8 cellular contexts compared by ENCODE assay signal in the genomic region with DNA sequence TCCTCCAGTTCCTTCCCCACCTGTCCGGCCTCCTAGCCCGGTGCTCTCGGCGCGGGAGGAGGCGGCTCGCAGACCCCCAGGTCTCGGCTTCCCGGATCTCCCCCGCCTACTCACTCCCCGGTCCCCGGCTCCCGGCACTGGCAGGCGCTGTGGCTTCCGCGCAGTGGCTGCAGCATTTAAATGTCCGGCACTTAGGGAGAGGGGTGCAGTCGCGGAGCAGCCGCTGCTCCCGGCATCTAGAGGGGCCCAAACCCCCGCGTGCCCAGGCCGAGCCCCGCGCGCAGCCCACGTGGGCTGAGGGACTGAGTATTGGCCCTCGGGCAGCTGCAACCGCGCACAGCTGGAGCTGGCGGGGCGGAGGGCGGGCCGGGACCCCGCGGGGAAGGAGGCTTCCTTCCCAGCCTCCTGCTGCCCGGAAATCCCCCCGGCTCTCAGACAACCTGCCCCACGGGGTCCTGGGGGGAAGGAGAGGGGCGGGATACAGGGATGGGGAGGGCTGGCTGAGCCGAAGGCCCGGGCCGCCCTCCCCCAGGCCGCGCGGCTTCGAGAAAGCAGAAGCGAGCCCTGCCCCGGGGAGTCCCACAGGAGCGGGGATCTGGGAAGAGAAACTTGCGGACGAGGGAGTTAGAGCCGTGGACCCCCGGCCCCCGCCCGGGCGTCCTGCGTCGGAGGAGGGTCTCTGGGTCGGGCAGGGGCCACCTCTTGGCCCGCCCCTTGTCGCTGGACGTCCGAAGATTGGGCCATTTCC. TPM values are rescaled to one million over a fixed set of nuclear protein-coding genes. Genes with fewer than 3 reads are reported as not detected.
A peak's percentile ranks its signal among the peaks of the same experiment; 100 is the strongest.
DNase-seq lines count a peak whose midpoint lies in the region; ATAC-seq and TF ChIP-seq lines count a peak whose summit lies in the region.

No MANE protein-coding gene starts in this region.

- no peak for TF ChIP-seq EP300 in suprapubic skin (IDR thresholded peaks at IDR 0.05)

- H3K27me3 ChIP-seq in BJ (ENCODE audit: control insufficient read depth, insufficient read depth, low read length), result peaks cover 35% of the 10 kb centered on the region
- peaks cover 33% of the 10 kb centered on the region for H3K27me3 ChIP-seq in HUES48 (ENCODE audit: control insufficient read depth, insufficient read depth, low read length)
- H3K27me3 ChIP-seq in adipocyte (replicated peaks; ENCODE audit: control insufficient read depth, insufficient read depth, low read length), result peaks cover 51% of the 10 kb centered on the region
- H3K27me3 ChIP-seq in suprapubic skin, result peaks cover 82% of the 10 kb centered on the region

- H3K4me1 ChIP-seq in HUES48 (ENCODE audit: control insufficient read depth, insufficient read depth, low read length), result no peaks in the 10 kb centered on the region
- peaks cover 2% of the 10 kb centered on the region for H3K4me1 ChIP-seq in adipocyte (ENCODE audit: control insufficient read depth, insufficient read depth, low read length)
- H3K4me1 ChIP-seq in suprapubic skin, result peaks cover 25% of the 10 kb centered on the region

- no peak for TF ChIP-seq POLR2A in suprapubic skin (IDR thresholded peaks at IDR 0.05)

- H3K27ac ChIP-seq in HUES48 (ENCODE audit: low read depth, low read length), result peak overlapping the region; percentile 78
- H3K27ac ChIP-seq in suprapubic skin, result no peak overlapping the region

- no peak for ATAC-seq in GM19035 (IDR thresholded peaks at IDR 0.05; ENCODE audit: unreplicated experiment)
- no peak for ATAC-seq in HG03097 (IDR thresholded peaks at IDR 0.05; ENCODE audit: low FRiP score, unreplicated experiment)

- CTCF ChIA-PET in BJ (lab: Yijun Ruan, JAX), result interaction anchor here (1.4 to 8.1 kb wide), 2 partner anchors 13 to 16 kb away, joined by 8 to 97 read pairs; no protein-coding TSS in a partner anchor

- H3K4me3 ChIP-seq in BJ (ENCODE audit: low read depth, low read length), result peak overlapping the region; percentile 38
- H3K4me3 ChIP-seq in HUES48 (ENCODE audit: low read depth, low read length), result peak overlapping the region; percentile 75
- peak overlapping the region; percentile 56 for H3K4me3 ChIP-seq in adipocyte (ENCODE audit: low read length)
- H3K4me3 ChIP-seq in suprapubic skin, result peak overlapping the region; percentile 60

- DNase-seq in BJ (ENCODE audit: low read depth) (no peak), adipocyte (ENCODE audit: low read depth) (peak; percentile 30), iPS-NIHi7 (ENCODE audit: extremely low spot score) (peak; percentile 60), suprapubic skin (ENCODE audit: low spot score in 2 of 2) (no peak)
- no peak for DNase-seq in effector CD4-positive, alpha-beta T cell

- H3K36me3 ChIP-seq in BJ (ENCODE audit: control insufficient read depth, insufficient read depth, low read length) (no peaks in the 10 kb centered on the region), HUES48 (ENCODE audit: control insufficient read depth, insufficient read depth, low read length) (no peaks in the 10 kb centered on the region), adipocyte (ENCODE audit: control insufficient read depth, insufficient read depth, low read length, severe bottlenecking) (no peaks in the 10 kb centered on the region), suprapubic skin (no peaks in the 10 kb centered on the region)

- POLR2A ChIA-PET in BJ (lab: Charles Lee), result no interaction called here

- TF ChIP-seq CTCF in BJ (IDR thresholded peaks at IDR 0.05; ENCODE audit: insufficient read depth, low read depth, low read length) (no peak), suprapubic skin (IDR thresholded peaks at IDR 0.05) (no peak)

- H3K9ac ChIP-seq in HUES48 (ENCODE audit: low read depth, low read length) (peak overlapping the region; percentile 26; the same call in 1 of the 2 replicates), adipocyte (ENCODE audit: low read length) (no peak overlapping the region)

- WGBS in suprapubic skin, result 0% methylated on average over 2 of the region's 65 CpGs

- H3K9me3 ChIP-seq in HUES48 (ENCODE audit: control insufficient read depth, insufficient read depth, low read length) (no peaks in the 10 kb centered on the region), adipocyte (ENCODE audit: control insufficient read depth, low read length) (no peaks in the 10 kb centered on the region), suprapubic skin (no peaks in the 10 kb centered on the region)

RNA-seq across cellular contexts. Expression of gene MMP25, which starts 0.4 kb away (rescaled TPM):
- polyA plus RNA-seq in BJ (2011; rRNA removed), result 0.01 and 0.02 TPM in 2 replicates
- polyA minus RNA-seq in BJ (2011; rRNA and poly(A)+ RNA removed), result 0.14 TPM in 1 of 2 replicates, not detected in the other
- under 1 TPM in 3 of 4 donors, not detected in 1; 0.51 to 0.87 (median 0.83) TPM for total RNA-seq in suprapubic skin

RNA-seq across cellular contexts. Expression of gene BICDL2, which starts 9.2 kb away (rescaled TPM):
- polyA plus RNA-seq in BJ (2011; rRNA removed), result 0.04 and 0.09 TPM in 2 replicates
- polyA minus RNA-seq in BJ (2011; rRNA and poly(A)+ RNA removed), result not detected in 2 replicates
- 10 to 100 TPM; 58.4 to 77.6 (median 69.3) TPM for total RNA-seq in suprapubic skin

RNA-seq across cellular contexts. Expression of gene IL32, which starts 19.5 kb away (rescaled TPM):
- polyA plus RNA-seq in BJ (2011; rRNA removed), result 11.3 and 18.1 TPM in 2 replicates
- 6.4 and 10.9 TPM in 2 replicates for polyA minus RNA-seq in BJ (2011; rRNA and poly(A)+ RNA removed)
- total RNA-seq in suprapubic skin, result 10 to 100 TPM in 1 of 4 donors, 1 to 10 TPM in 3; 2.6 to 11.9 (median 6.1) TPM

RNA-seq across cellular contexts. Expression of gene THOC6, which starts 22.1 kb away (rescaled TPM):
- 11.0 and 20.5 TPM in 2 replicates for polyA plus RNA-seq in BJ (2011; rRNA removed)
- polyA minus RNA-seq in BJ (2011; rRNA and poly(A)+ RNA removed), result 11.3 and 15.4 TPM in 2 replicates
- 10 to 100 TPM; 15.8 to 27.0 (median 24.9) TPM for total RNA-seq in suprapubic skin

RNA-seq across cellular contexts. Expression of gene HCFC1R1, which starts 22.2 kb away (rescaled TPM):
- polyA plus RNA-seq in BJ (2011; rRNA removed), result 26.2 and 33.7 TPM in 2 replicates
- polyA minus RNA-seq in BJ (2011; rRNA and poly(A)+ RNA removed), result 18.4 and 22.0 TPM in 2 replicates
- 10 to 100 TPM; 32.6 to 65.4 (median 51.5) TPM for total RNA-seq in suprapubic skin

Comparison
In these comparisons a context has a peak if more than half of its experiments do, and no peak if none do; other contexts are left out.
1. DNase-seq: peak in adipocyte (single experiment) and iPS-NIHi7 (single experiment); none in BJ (single experiment), suprapubic skin (0 of 2) and effector CD4-positive, alpha-beta T cell (single experiment).
2. Peak in every context shown above with its lines, with median percentiles within 50 percentile points of each other: H3K4me3 ChIP-seq.